ENCODE assay signal across 20 cellular contexts in the genomic region with DNA sequence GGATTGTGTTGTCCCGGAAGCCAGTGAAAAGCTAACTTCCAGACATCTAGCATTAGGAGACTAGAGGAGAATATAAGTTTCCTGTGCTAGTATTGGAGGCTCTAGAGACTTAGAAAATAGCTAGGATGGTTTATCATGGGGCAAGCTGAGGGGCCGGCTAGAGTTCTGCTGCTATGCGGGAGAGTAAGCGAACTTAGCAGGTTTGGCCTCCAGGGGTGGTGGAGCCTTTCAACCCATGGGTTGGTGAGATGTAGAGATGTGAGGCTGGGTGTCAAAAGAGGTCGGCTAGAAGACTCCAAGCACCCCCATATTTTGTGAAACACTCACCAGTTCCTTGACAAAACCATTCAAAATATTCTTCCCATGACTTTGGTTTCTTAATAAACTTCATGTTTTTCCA. TPM values are rescaled to one million over a fixed set of nuclear protein-coding genes. Genes with fewer than 3 reads are reported as not detected.
DNase-seq lines count a peak whose midpoint lies in the region; ATAC-seq, FAIRE-seq and TF ChIP-seq lines count a peak whose summit lies in the region.
"Had no signal": no experiment of that assay in that cellular context is flagged by ENCODE, and none has a peak within 500 bp of the region (broad histone marks: within the 10 kb centered on the region; RNA-seq: fewer than 3 reads in every experiment).

No MANE protein-coding gene starts in this region.

- no CpG with 5 or more reads among the region's 5 CpGs for WGBS in H9 (ENCODE audit: extremely low coverage, insufficient read length, low lambda C conversion rate)
- 73 to 82% methylated on average over 5 of the region's 5 CpGs for WGBS in sigmoid colon, 2 donors

- H3K36me3 Mint-ChIP-seq in H9 (ENCODE audit: insufficient read depth in 1 of 3, low read depth in 3 of 3), result peaks cover 0 to 4% (median 0%) of the 10 kb centered on the region in 3 experiments; a peak in 2 of 7 replicates
- H3K36me3 Mint-ChIP-seq: CD4-positive, alpha-beta memory T cell; IgD-negative memory B cell had no signal

- no peak overlapping the region for H3K14ac ChIP-seq in H9 (ENCODE audit: insufficient read depth, low read length)

- H3K4me3 Mint-ChIP-seq in H9, result no peak overlapping the region
- H3K4me3 Mint-ChIP-seq: CD4-positive, alpha-beta memory T cell; HFFc6; IgD-negative memory B cell had no signal

- H4K5ac ChIP-seq in H9 (ENCODE audit: insufficient read length, low read depth, low read length), result no peak overlapping the region

- DNase-seq in ELF-1 (ENCODE audit: low read depth, low spot score) (peak; percentile 3), H9 (no peak), kidney (peak; percentile 5), sigmoid colon (peak; percentile 4), glomerular visceral epithelial cell (ENCODE audit: extremely low spot score) (no peak)
- DNase-seq: BE2C; CD4-positive, alpha-beta memory T cell; DMS79; GOT3; HCEC 1CT; HFFc6 had no signal

- no peak overlapping the region for H2AFZ ChIP-seq in H9 (ENCODE audit: low read length)

- H2BK5ac ChIP-seq in H9 (ENCODE audit: insufficient read length, low read length), result no peak overlapping the region

- H3K27me3 Mint-ChIP-seq in H9 (ENCODE audit: low read depth), result no peaks in the 10 kb centered on the region; the same call in none of the 2 replicates

- no peak overlapping the region for H3K9ac ChIP-seq in H9 (ENCODE audit: extremely low read depth, insufficient read length, low read length)
- no peak overlapping the region for H3K9ac ChIP-seq in kidney (ENCODE audit: low read length in 2 of 2)

- H4K91ac ChIP-seq in H9 (ENCODE audit: insufficient read length, low read depth, low read length), result no peak overlapping the region

- no peak for TF ChIP-seq EP300 in sigmoid colon (IDR thresholded peaks at IDR 0.05)

- no peak overlapping the region for H3K4me2 ChIP-seq in H9 (ENCODE audit: insufficient read depth, insufficient read length, low read length)

- no peak for ATAC-seq in GM21737 (IDR thresholded peaks at IDR 0.05; ENCODE audit: unreplicated experiment)
- ATAC-seq in HG02885 (IDR thresholded peaks at IDR 0.05; ENCODE audit: poor library complexity, unreplicated experiment), result no peak

- H4K8ac ChIP-seq in H9 (replicated peaks; ENCODE audit: insufficient read length, low read depth, low read length), result no peak overlapping the region

- 0 out of 5 replicates have a peak, but pooled peaks cover 2 to 4% of the 10 kb centered on the region in 2 experiments for H3K9me3 Mint-ChIP-seq in H9

- H2BK12ac ChIP-seq in H9 (ENCODE audit: insufficient read length, low read depth, low read length), result no peak overlapping the region

- H2BK15ac ChIP-seq in H9 (ENCODE audit: low read depth, low read length), result no peak overlapping the region

- no peaks in the 10 kb centered on the region for H3K36me3 ChIP-seq in kidney (ENCODE audit: control insufficient read depth in 1 of 2, insufficient read depth in 2 of 2, low read length in 2 of 2)
- H3K36me3 ChIP-seq in sigmoid colon, result no peaks in the 10 kb centered on the region
- H3K36me3 ChIP-seq: BE2C had no signal

- H3T11ph ChIP-seq in H9 (ENCODE audit: low read length), result no peak overlapping the region

- H3K9me3 ChIP-seq in H9 (ENCODE audit: control insufficient read depth, low read depth, low read length) (no peaks in the 10 kb centered on the region), kidney (ENCODE audit: control insufficient read depth in 1 of 2, low read length in 2 of 2) (no peaks in the 10 kb centered on the region), sigmoid colon (no peaks in the 10 kb centered on the region)
- H3K9me3 ChIP-seq: BE2C had no signal

- no peak overlapping the region for H3K23ac ChIP-seq in H9 (ENCODE audit: insufficient read length, low read depth, low read length)

- peaks cover 6 to 8% of the 10 kb centered on the region in 2 experiments; a peak in 2 of 4 replicates for H3K4me1 Mint-ChIP-seq in H9
- H3K4me1 Mint-ChIP-seq: CD4-positive, alpha-beta memory T cell had no signal

- H3K4me3 ChIP-seq in kidney (ENCODE audit: low read length in 2 of 2) (no peak overlapping the region), sigmoid colon (no peak overlapping the region)

- intact Hi-C loops in kidney (cut with DNase I) (no loop called here), sigmoid colon (cut with DNase I) (no loop called here)

- no peak overlapping the region for H3K27ac Mint-ChIP-seq in H9
- H3K27ac Mint-ChIP-seq: CD4-positive, alpha-beta memory T cell; HFFc6; IgD-negative memory B cell had no signal

- TF ChIP-seq CTCF in H9 (conservative IDR thresholded peaks at IDR 0.05) (peak; percentile 27; the same call in 2 of the 3 replicates), kidney (IDR thresholded peaks at IDR 0.05; ENCODE audit: borderline replicate concordance, extremely low read depth, insufficient read depth) (no peak), sigmoid colon (IDR thresholded peaks at IDR 0.05) (no peak)

- no peaks in the 10 kb centered on the region for H3K79me2 ChIP-seq in H9 (ENCODE audit: insufficient read depth, low read length)

- H2BK120ac ChIP-seq in H9 (ENCODE audit: low read depth, low read length, poor library complexity, severe bottlenecking), result no peak overlapping the region

- no peak for FAIRE-seq in kidney (lab: Jason Lieb, UNC)
- FAIRE-seq: A204.1, G401.6, GM12891 had no signal

- no peaks in the 10 kb centered on the region for H3K79me1 ChIP-seq in H9 (ENCODE audit: insufficient read depth, low read depth, low read length, poor library complexity, severe bottlenecking)

- H3K4ac ChIP-seq in H9 (ENCODE audit: low read depth, low read length), result no peak overlapping the region

- H3K4me1 ChIP-seq in H9 (ENCODE audit: insufficient read depth, low read length), result no peaks in the 10 kb centered on the region
- no peaks in the 10 kb centered on the region for H3K4me1 ChIP-seq in kidney (ENCODE audit: control insufficient read depth in 1 of 2, insufficient read depth in 1 of 2, low read depth in 1 of 2, low read length in 2 of 2)
- no peaks in the 10 kb centered on the region for H3K4me1 ChIP-seq in sigmoid colon
- H3K4me1 ChIP-seq: BE2C had no signal

- TF ChIP-seq POLR2A in sigmoid colon (IDR thresholded peaks at IDR 0.05), result no peak

- H3K23me2 ChIP-seq in H9 (ENCODE audit: insufficient read length, low read depth, low read length, poor library complexity, severe bottlenecking), result no peaks in the 10 kb centered on the region

- H3K27me3 ChIP-seq in H9 (ENCODE audit: insufficient read depth, low read length) (no peaks in the 10 kb centered on the region), sigmoid colon (no peaks in the 10 kb centered on the region)

- H2AK5ac ChIP-seq in H9 (ENCODE audit: insufficient read length, low read length), result no peak overlapping the region

- no peak overlapping the region for H2BK20ac ChIP-seq in H9 (ENCODE audit: low read depth, low read length, poor library complexity, severe bottlenecking)

- no peaks in the 10 kb centered on the region for H4K20me1 ChIP-seq in H9 (ENCODE audit: control insufficient read depth, insufficient read depth, insufficient read length)

- H3K56ac ChIP-seq in H9 (ENCODE audit: insufficient read length, low read depth, low read length), result no peak overlapping the region

- H3K18ac ChIP-seq in H9 (ENCODE audit: insufficient read length, low read depth, low read length), result no peak overlapping the region

- H3K27ac ChIP-seq in H9 (ENCODE audit: insufficient read length, low read depth, low read length) (no peak overlapping the region), kidney (ENCODE audit: low read depth in 2 of 2, low read length in 2 of 2) (no peak overlapping the region), sigmoid colon (no peak overlapping the region)
- H3K27ac ChIP-seq: C4-2B had no signal

RNA-seq across cellular contexts. Expression of gene SULT2A1, which starts 4.4 kb away (rescaled TPM):
- total RNA-seq in H9 (2021), result not detected in 2 replicates
- total RNA-seq in kidney, result not detected
- polyA plus RNA-seq in kidney (ENCODE audit: insufficient read depth, low read depth, low replicate concordance), result not detected
- not detected for total RNA-seq in sigmoid colon
- under 1 TPM in 2 of 3 donors, not detected in 1; 0.07 to 0.23 TPM for polyA plus RNA-seq in sigmoid colon
- total RNA-seq: CD4-positive, alpha-beta memory T cell; HFFc6; HT-29 had no signal
- polyA plus RNA-seq: AG04450; CD4-positive, alpha-beta memory T cell; IgD-negative memory B cell had no signal

RNA-seq across cellular contexts. Expression of gene TPRX2, which starts 22.7 kb away (rescaled TPM):
- not detected in 2 replicates for total RNA-seq in H9 (2021)
- not detected for total RNA-seq in kidney
- polyA plus RNA-seq in kidney (ENCODE audit: insufficient read depth, low read depth, low replicate concordance), result not detected
- total RNA-seq in sigmoid colon, result not detected
- not detected for polyA plus RNA-seq in sigmoid colon
- total RNA-seq: CD4-positive, alpha-beta memory T cell; HFFc6; HT-29 had no signal
- polyA plus RNA-seq: AG04450; CD4-positive, alpha-beta memory T cell; IgD-negative memory B cell had no signal

Comparison
In these comparisons a context has a peak if more than half of its experiments do, and no peak if none do; other contexts are left out.
1. DNase-seq: peak in ELF-1 (single experiment), kidney (single experiment) and sigmoid colon (single experiment); none in H9 (single experiment) and glomerular visceral epithelial cell (single experiment).